In the genomic region with DNA sequence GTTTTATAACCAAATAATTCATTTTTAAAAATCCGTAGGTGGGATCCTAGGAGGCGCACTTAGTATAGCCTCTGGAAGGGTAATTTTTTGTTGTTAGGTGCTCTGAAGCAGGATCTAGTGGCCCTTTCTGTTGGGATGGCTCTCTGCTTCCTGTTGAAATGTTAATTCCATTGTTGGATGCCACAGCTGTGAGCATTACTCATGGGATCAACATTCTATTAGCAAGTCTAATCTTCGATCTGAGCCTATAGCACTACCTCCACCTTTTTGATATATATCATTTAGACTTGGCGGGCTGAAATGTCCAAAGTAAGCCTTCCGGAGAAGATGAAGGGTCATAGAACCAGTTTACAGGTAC, we compare ENCODE assay signal across 9 cellular contexts. TPM values are rescaled to one million over a fixed set of nuclear protein-coding genes. Genes with fewer than 3 reads are reported as not detected.
DNase-seq lines count a peak whose midpoint lies in the region; ATAC-seq and TF ChIP-seq lines count a peak whose summit lies in the region.
"Had no signal": no experiment of that assay in that cellular context is flagged by ENCODE, and none has a peak within 500 bp of the region (broad histone marks: within the 10 kb centered on the region; RNA-seq: fewer than 3 reads in every experiment).

No MANE protein-coding gene starts in this region.

- POLR2A ChIA-PET in PC-9 (lab: Charles Lee; ENCODE audit: unreplicated experiment) = no interaction called here

- CTCF ChIA-PET in PC-9 (lab: Charles Lee) = interaction anchor here (0.6 kb wide), 1 partner anchor 57 kb away, joined by 3 read pairs; no protein-coding TSS in a partner anchor

- H3K4me3 ChIP-seq in GM23338 (peak overlapping the region; percentile 74), PC-9 (peak overlapping the region; percentile 89)

- H4K20me1 ChIP-seq in GM23338 (replicated peaks; ENCODE audit: insufficient read depth) (peaks cover 31% of the 10 kb centered on the region), PC-9 (ENCODE audit: insufficient read depth) (peaks cover 9% of the 10 kb centered on the region; the same call in 1 of the 2 replicates)

- peaks cover 40% of the 10 kb centered on the region for H3K36me3 Mint-ChIP-seq in GM23338 (ENCODE audit: low read depth)
- H3K36me3 Mint-ChIP-seq in effector memory CD8-positive, alpha-beta T cell (ENCODE audit: insufficient read depth) = no peaks in the 10 kb centered on the region
- no peaks in the 10 kb centered on the region for H3K36me3 Mint-ChIP-seq in neural crest cell (ENCODE audit: low read depth)

- H3F3A ChIP-seq in GM23338 (replicated peaks; ENCODE audit: low read depth) (no peaks in the 10 kb centered on the region), PC-9 (ENCODE audit: insufficient read depth, low read depth) (peaks cover 26% of the 10 kb centered on the region)

- H2AFZ ChIP-seq in GM23338 (no peak overlapping the region), PC-9 (no peak overlapping the region; the same call in 1 of the 2 replicates)

- H3K9me3 Mint-ChIP-seq in GM23338 (no peaks in the 10 kb centered on the region), neural crest cell (no peaks in the 10 kb centered on the region)
- H3K9me3 Mint-ChIP-seq in effector memory CD8-positive, alpha-beta T cell = no peaks in the 10 kb centered on the region

- TF ChIP-seq CTCF in GM23338 (conservative IDR thresholded peaks at IDR 0.05; ENCODE audit: low read depth in 2 of 2) (no peak), PC-9 (conservative IDR thresholded peaks at IDR 0.05) (peak; percentile 36; the same call in 1 of the 2 replicates), neural crest cell (conservative IDR thresholded peaks at IDR 0.05) (no peak)

- H3K27ac Mint-ChIP-seq in GM23338 = peak overlapping the region; percentile 98
- no peak overlapping the region for H3K27ac Mint-ChIP-seq in effector memory CD8-positive, alpha-beta T cell
- H3K27ac Mint-ChIP-seq in neural crest cell (ENCODE audit: unreplicated experiment) = peak overlapping the region; percentile 98

- H3K4me2 ChIP-seq in GM23338 = peak overlapping the region; percentile 74
- peak overlapping the region; percentile 79 for H3K4me2 ChIP-seq in PC-9

- peak; percentile 50 for ATAC-seq in GM23338
- ATAC-seq in effector memory CD8-positive, alpha-beta T cell (replicated peaks) = no peak

- no peaks in the 10 kb centered on the region for H3K9me3 ChIP-seq in PC-9 (ENCODE audit: insufficient read depth, low read depth)

- H3K4me1 ChIP-seq in GM23338 (ENCODE audit: insufficient read depth) (peaks cover 42% of the 10 kb centered on the region), PC-9 (replicated peaks; ENCODE audit: insufficient read depth) (peaks cover 24% of the 10 kb centered on the region)

- H3K79me2 ChIP-seq in GM23338 (replicated peaks; ENCODE audit: insufficient read depth) = peaks cover 57% of the 10 kb centered on the region
- peaks cover 54% of the 10 kb centered on the region for H3K79me2 ChIP-seq in PC-9 (ENCODE audit: low read depth)

- H3K27me3 Mint-ChIP-seq in GM23338 (ENCODE audit: insufficient read depth, low read depth, poor library complexity) (peaks cover 10% of the 10 kb centered on the region), neural crest cell (ENCODE audit: low read depth) (peaks cover 50% of the 10 kb centered on the region)
- H3K27me3 Mint-ChIP-seq in effector memory CD8-positive, alpha-beta T cell = peaks cover 57 to 59% of the 10 kb centered on the region in 2 donors

- H3K9me2 ChIP-seq in GM23338 (ENCODE audit: insufficient read depth) (no peaks in the 10 kb centered on the region), PC-9 (ENCODE audit: insufficient read depth) (no peaks in the 10 kb centered on the region)

- H3K36me3 ChIP-seq in GM23338 (ENCODE audit: insufficient read depth) (no peaks in the 10 kb centered on the region), PC-9 (ENCODE audit: low read depth) (no peaks in the 10 kb centered on the region; the same call in 1 of the 2 replicates)

- no peaks in the 10 kb centered on the region for H3K27me3 ChIP-seq in GM23338 (ENCODE audit: insufficient read depth)
- no peaks in the 10 kb centered on the region for H3K27me3 ChIP-seq in PC-9 (ENCODE audit: insufficient read depth, low read depth)

- TSS peak; percentile 45 for BruUV-seq in PC-9 (replicated peaks; lab: Mats Ljungman, UMichigan)

- peak overlapping the region; percentile 94 for H3K4me3 Mint-ChIP-seq in GM23338
- peak overlapping the region; percentile 81 to 85 for H3K4me3 Mint-ChIP-seq in effector memory CD8-positive, alpha-beta T cell
- H3K4me3 Mint-ChIP-seq in neural crest cell = peak overlapping the region; percentile 89

- peak; percentile 91 for DNase-seq in GM23338 (ENCODE audit: low spot score)
- DNase-seq in PC-9 = peak; percentile 19 to 81
- DNase-seq in effector memory CD8-positive, alpha-beta T cell = no peak
- no peak for DNase-seq in neural crest cell (ENCODE audit: low read depth, low spot score)
- DNase-seq in SKM-1 (lab: John Stamatoyannopoulos, UW; ENCODE audit: unreplicated experiment) = no peak
- DNase-seq in hepatic stellate cell (ENCODE audit: low spot score) = no peak
- no peak for DNase-seq in DMS153 (lab: John Stamatoyannopoulos, UW)
- no peak for DNase-seq in GM19240 (ENCODE audit: insufficient read length, low spot score)

- H3K27ac ChIP-seq in GM23338 (ENCODE audit: low read depth) (peak overlapping the region; percentile 79), PC-9 (peak overlapping the region; percentile 88; the same call in 1 of the 2 replicates)

- H3K4me1 Mint-ChIP-seq in GM23338 (peaks cover 47% of the 10 kb centered on the region), neural crest cell (peaks cover 18% of the 10 kb centered on the region)
- peaks cover 10 to 15% of the 10 kb centered on the region in 2 donors for H3K4me1 Mint-ChIP-seq in effector memory CD8-positive, alpha-beta T cell (ENCODE audit: low read depth in 2 of 2)

- intact Hi-C loops in PC-9 (cut with micrococcal nuclease; ENCODE audit: unreplicated experiment) = loop anchor here (1.0 to 5.0 kb wide), 4 partner anchors 59 to 142 kb away; a partner anchor contains a TSS

TF ChIP-seq in GM23338, 12 proteins besides CTCF, POLR2A, EP300 and RAD21:
- no peak for TF ChIP-seq ZNF331 (CRISPR knock-in tag; IDR thresholded peaks at IDR 0.05; ENCODE audit: low read depth)
- 0 out of 2 replicates have a peak, but pooled peaks have one; percentile 9 for TF ChIP-seq CREB1 (CRISPR knock-in tag; IDR thresholded peaks at IDR 0.05; ENCODE audit: low read depth)
TF ChIP-seq in GM23338: peak in this region for 1.

RNA-seq across cellular contexts. Expression of a gene that starts 1.3 kb away (rescaled TPM):
- 207 and 227 TPM in 2 replicates for total RNA-seq in GM23338 (2014; rRNA removed; shearing (Covaris generic))
- 89.4 and 126 TPM in 2 replicates for polyA plus RNA-seq in GM23338 (2016; fragmentation: Nextera tagmentation; extraction: Ambion mirVana)
- 12.7 and 21.7 TPM in 2 replicates for total RNA-seq in PC-9 (2021)
- total RNA-seq in neural crest cell = 32.6 and 34.8 TPM in 2 replicates
- total RNA-seq: myocyte had no signal

Comparison
In these comparisons a context has a peak if more than half of its experiments do, and no peak if none do; other contexts are left out.
1. DNase-seq: peak in GM23338 (single experiment) and PC-9 (2 of 2); none in effector memory CD8-positive, alpha-beta T cell (0 of 3), neural crest cell (single experiment), SKM-1 (single experiment), hepatic stellate cell (single experiment), DMS153 (single experiment) and GM19240 (single experiment).
2. H3K27ac Mint-ChIP-seq: peak in GM23338 (single experiment) and neural crest cell (single experiment); none in effector memory CD8-positive, alpha-beta T cell (0 of 2).
3. Peak in every context shown above with its lines, with median percentiles within 50 percentile points of each other: H3K4me3 Mint-ChIP-seq.